22 cellular contexts compared by ENCODE assay signal in genomic region chr16:25478476-25478875, GRCh38.
"Had no signal": no experiment of that assay in that cellular context is flagged by ENCODE, and none has a peak within 500 bp of the region (broad histone marks: within the 10 kb centered on the region; RNA-seq: fewer than 3 reads in every experiment).

No MANE protein-coding gene starts in this region.

- H3K4me3 ChIP-seq: esophagus squamous epithelium, left ventricle myocardium inferior, lower lobe of right lung, pancreas, prostate gland, skin epidermis, testis, tibial nerve, upper lobe of right lung, vagina had no signal

- DNase-seq: dermis blood vessel endothelial cell; esophagus squamous epithelium; foreskin keratinocyte; immature natural killer cell; kidney; left cardiac atrium; left ventricle myocardium inferior; lower lobe of right lung; midbrain; naive B cell; occipital lobe; pancreas; stimulated activated CD4-positive, alpha-beta T cell treated with anti-CD3 and anti-CD28 coated beads, Interleukin-2, amount 100 ng/mL, for 24 hours; stimulated activated CD4-positive, alpha-beta T cell treated with anti-CD3 and anti-CD28 coated beads, Interleukin-4, amount 100 ng/mL, for 4 hours; stimulated activated naive B cell treated with anti-CD40 and anti-IgM and Interleukin-4, amounts not matched to agents 10 μg/mL and 1 μg/mL and 100 μg/mL, for 72 hours; stimulated activated naive CD8-positive, alpha-beta T cell treated with anti-CD3 and anti-CD28 coated beads, Interleukin-15, amount 100 ng/mL, for 72 hours; testis; upper lobe of right lung had no signal

- H3K36me3 ChIP-seq: esophagus squamous epithelium, left ventricle myocardium inferior, lower lobe of right lung, pancreas, prostate gland, tibial nerve, upper lobe of right lung, vagina had no signal

- H3K4me1 ChIP-seq: esophagus squamous epithelium, foreskin keratinocyte, left ventricle myocardium inferior, lower lobe of right lung, pancreas, prostate gland, testis, tibial nerve, upper lobe of right lung, vagina had no signal

- H3K27ac ChIP-seq: esophagus squamous epithelium, foreskin keratinocyte, left ventricle myocardium inferior, lower lobe of right lung, pancreas, prostate gland, skin epidermis, testis, tibial nerve, upper lobe of right lung, vagina had no signal

- H3K27me3 ChIP-seq: esophagus squamous epithelium, foreskin keratinocyte, pancreas, testis, tibial nerve, upper lobe of right lung, vagina had no signal

- H3K9me3 ChIP-seq: esophagus squamous epithelium, left ventricle myocardium inferior, lower lobe of right lung, pancreas, prostate gland, testis, tibial nerve, upper lobe of right lung, vagina had no signal
